8 cellular contexts compared by ENCODE assay signal in genomic region chr15:65611888-65612615, GRCh38. TPM values are rescaled to one million over a fixed set of nuclear protein-coding genes. Genes with fewer than 3 reads are reported as not detected.
DNase-seq lines count a peak whose midpoint lies in the region; ATAC-seq and TF ChIP-seq lines count a peak whose summit lies in the region.

No MANE protein-coding gene starts in this region.

- intact Hi-C loops in PC-9 (cut with micrococcal nuclease; ENCODE audit: unreplicated experiment) (loop anchor here (1.0 to 10.0 kb wide), 5 partner anchors 95 to 883 kb away; partner anchors contain the start of genes DIS3L, DPP8, RAB11A and SNAPC5), prostate gland (cut with DNase I) (no loop called here)

- H3K9me3 ChIP-seq in PC-9 (ENCODE audit: insufficient read depth, low read depth) = no peaks in the 10 kb centered on the region
- H3K9me3 ChIP-seq in esophagus (ENCODE audit: control insufficient read depth in 2 of 2, insufficient read depth in 1 of 2, low read depth in 1 of 2, low read length in 1 of 2) = no peaks in the 10 kb centered on the region
- no peaks in the 10 kb centered on the region for H3K9me3 ChIP-seq in prostate gland

- TF ChIP-seq POLR2A in prostate gland (IDR thresholded peaks at IDR 0.05) = no peak

- no peaks in the 10 kb centered on the region; the same call in 1 of the 2 replicates for H4K20me1 ChIP-seq in PC-9 (ENCODE audit: insufficient read depth)

- WGBS in esophagus, 2 donors = 72 to 75% methylated on average over 5 of the region's 5 CpGs
- WGBS in prostate gland = 66% methylated on average over 5 of the region's 5 CpGs

- H3K4me1 ChIP-seq in PC-9 (replicated peaks; ENCODE audit: insufficient read depth) (peaks cover 21% of the 10 kb centered on the region), esophagus (ENCODE audit: control insufficient read depth in 2 of 2, insufficient read depth in 2 of 2, low read length in 1 of 2) (peaks cover 0 to 3% of the 10 kb centered on the region in 2 donors), prostate gland (replicated peaks) (peaks cover 4% of the 10 kb centered on the region)

- POLR2A ChIA-PET in PC-9 (lab: Charles Lee; ENCODE audit: unreplicated experiment) = interaction anchor here (0.6 to 0.8 kb wide), 2 partner anchors 184 to 415 kb away, joined by 3 to 8 read pairs; no protein-coding TSS in a partner anchor

- peak overlapping the region; percentile 100 for H2AFZ ChIP-seq in PC-9

- H3K4me3 ChIP-seq in PC-9 (peak overlapping the region; percentile 88), esophagus (ENCODE audit: low read depth in 1 of 2, low read length in 2 of 2) (peak overlapping the region; percentile 74 to 81), prostate gland (peak overlapping the region; percentile 79 to 91)

- H3K79me2 ChIP-seq in PC-9 (ENCODE audit: low read depth) = peaks cover 24% of the 10 kb centered on the region

- H3K4me2 ChIP-seq in PC-9 = peak overlapping the region; percentile 97

- TF ChIP-seq CTCF in PC-9 (conservative IDR thresholded peaks at IDR 0.05) = no peak
- TF ChIP-seq CTCF in prostate gland (IDR thresholded peaks at IDR 0.05) = no peak

- peaks cover 5% of the 10 kb centered on the region; the same call in 1 of the 2 replicates for H3F3A ChIP-seq in PC-9 (ENCODE audit: insufficient read depth, low read depth)

- no peaks in the 10 kb centered on the region for H3K9me2 ChIP-seq in PC-9 (ENCODE audit: insufficient read depth)

- ATAC-seq in HG02759 (IDR thresholded peaks at IDR 0.05; ENCODE audit: unreplicated experiment) (no peak), GM19035 (IDR thresholded peaks at IDR 0.05; ENCODE audit: unreplicated experiment) (no peak)

- no peaks in the 10 kb centered on the region for H3K27me3 ChIP-seq in PC-9 (ENCODE audit: insufficient read depth, low read depth)
- no peaks in the 10 kb centered on the region for H3K27me3 ChIP-seq in esophagus (ENCODE audit: control insufficient read depth in 1 of 2, insufficient read depth in 2 of 2, low read length in 2 of 2)
- H3K27me3 ChIP-seq in prostate gland (replicated peaks; ENCODE audit: insufficient read depth) = no peaks in the 10 kb centered on the region

- DNase-seq in G401 (ENCODE audit: low spot score) = peak; percentile 3
- no peak for DNase-seq in PC-9
- no peak for DNase-seq in prostate gland (ENCODE audit: low spot score)
- DNase-seq in NCI-H345 treated with DMSO at 0.1 percent for 48 hours (lab: John Stamatoyannopoulos, UW; ENCODE audit: unreplicated experiment) = no peak
- DNase-seq in GOT3 (lab: John Stamatoyannopoulos, UW) = no peak

- peak overlapping the region; percentile 91 for H3K27ac ChIP-seq in PC-9
- H3K27ac ChIP-seq in esophagus (ENCODE audit: low read depth in 2 of 2, low read length in 1 of 2) = peak overlapping the region; percentile 97 to 99
- peak overlapping the region; percentile 84 to 95 for H3K27ac ChIP-seq in prostate gland

- CTCF ChIA-PET in PC-9 (lab: Charles Lee) = no interaction called here

- in situ Hi-C loops in G401 (cut with HindIII; ENCODE audit: low sequenced_read_pairs) = no loop called here

- H3K36me3 ChIP-seq in PC-9 (ENCODE audit: low read depth) = no peaks in the 10 kb centered on the region
- no peaks in the 10 kb centered on the region for H3K36me3 ChIP-seq in esophagus (ENCODE audit: control insufficient read depth in 2 of 2, insufficient read depth in 2 of 2, low read length in 1 of 2)
- no peaks in the 10 kb centered on the region for H3K36me3 ChIP-seq in prostate gland

- BruUV-seq in PC-9 (replicated peaks; lab: Mats Ljungman, UMichigan) = no TSS peak

RNA-seq across cellular contexts. Expression of gene INTS14, which starts 1.1 kb away (rescaled TPM):
- total RNA-seq in G401 (2014; rRNA removed; shearing (Covaris generic)) = 28.5 and 46.2 TPM in 2 replicates
- 46.6 and 53.7 TPM in 2 replicates for total RNA-seq in PC-9 (2021)
- polyA plus RNA-seq in esophagus = 10 to 100 TPM in 1 of 2 donors, 1 to 10 TPM in 1; 8.6 to 18.3 TPM
- 10 to 100 TPM; 39.4 to 55.2 TPM for total RNA-seq in prostate gland

RNA-seq across cellular contexts. Expression of gene SLC24A1, which starts 9.7 kb away (rescaled TPM):
- 7.9 and 8.2 TPM in 2 replicates for total RNA-seq in G401 (2014; rRNA removed; shearing (Covaris generic))
- total RNA-seq in PC-9 (2021) (22.5 and 32.4 TPM in 2 replicates), prostate gland (10 to 100 TPM in 1 of 2 donors, 1 to 10 TPM in 1; 8.9 to 14.5 TPM)
- polyA plus RNA-seq in esophagus = 1 to 10 TPM; 2.0 to 2.9 TPM
